ENCODE assay signal across 10 cellular contexts in the genomic region with DNA sequence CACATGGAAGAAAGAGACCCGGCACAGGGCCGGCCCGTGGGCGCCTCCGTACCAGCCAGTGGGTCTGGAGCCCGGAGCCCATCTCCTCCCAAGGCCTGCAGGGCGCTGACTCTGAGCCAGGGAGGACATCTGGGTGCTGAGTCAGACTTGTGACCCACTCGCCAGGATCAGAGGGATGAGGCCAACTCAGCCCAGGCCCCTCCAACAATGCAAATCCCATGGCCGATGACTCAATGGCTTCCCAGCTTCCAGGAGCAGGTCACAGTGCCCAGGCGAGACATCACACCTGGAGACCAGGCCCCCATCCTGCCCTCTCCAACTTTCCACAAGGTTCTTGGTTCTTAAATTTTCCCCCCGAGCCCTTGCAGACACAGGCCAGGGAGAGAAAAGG.
DNase-seq lines count a peak whose midpoint lies in the region; ATAC-seq and TF ChIP-seq lines count a peak whose summit lies in the region.
"Had no signal": no experiment of that assay in that cellular context is flagged by ENCODE, and none has a peak within 500 bp of the region (broad histone marks: within the 10 kb centered on the region; RNA-seq: fewer than 3 reads in every experiment).

No MANE protein-coding gene starts in this region.

- H3K4me1 ChIP-seq in ascending aorta, result peaks cover 32 to 75% of the 10 kb centered on the region in 2 donors
- H3K4me1 ChIP-seq in heart right ventricle, result peaks cover 13 to 74% (median 58%) of the 10 kb centered on the region in 9 donors
- peaks cover 69 to 84% (median 73%) of the 10 kb centered on the region in 3 donors for H3K4me1 ChIP-seq in skeletal muscle tissue (ENCODE audit: control insufficient read depth in 3 of 3, insufficient read depth in 3 of 3, low read length in 3 of 3)

- peak overlapping the region in 2 of 3 donors; percentile 3 to 54 for H3K9ac ChIP-seq in skeletal muscle tissue (ENCODE audit: low read depth in 1 of 3, low read length in 3 of 3)

- CTCF ChIA-PET in HEK293T (lab: Yijun Ruan, JAX), result interaction anchor here (0.7 to 1.6 kb wide), 2 partner anchors 410 to 704 kb away, joined by 3 read pairs; no protein-coding TSS in a partner anchor

- H3K27me3 ChIP-seq in ascending aorta (no peaks in the 10 kb centered on the region), heart right ventricle (no peaks in the 10 kb centered on the region), skeletal muscle tissue (ENCODE audit: control insufficient read depth in 3 of 3, insufficient read depth in 3 of 3, low read length in 3 of 3) (no peaks in the 10 kb centered on the region)

- H3K4me3 ChIP-seq in ascending aorta (peak overlapping the region in 1 of 2 donors; percentile 34), heart right ventricle (no peak overlapping the region), skeletal muscle tissue (ENCODE audit: low read length in 3 of 3) (no peak overlapping the region)

- H3K9me3 ChIP-seq in ascending aorta (no peaks in the 10 kb centered on the region), heart right ventricle (no peaks in the 10 kb centered on the region), skeletal muscle tissue (ENCODE audit: control insufficient read depth in 3 of 3, low read length in 3 of 3) (no peaks in the 10 kb centered on the region)

- DNase-seq in HCEC 1CT (peak; percentile 81), ascending aorta (ENCODE audit: low spot score in 2 of 2) (peak; percentile 37 to 87), heart right ventricle (no peak), cerebellum (ENCODE audit: low spot score) (no peak), HEK293T (ENCODE audit: extremely low spot score) (no peak), RKO (ENCODE audit: low spot score) (no peak)
- DNase-seq in stimulated activated naive B cell treated with anti-CD40 and anti-IgM and Interleukin-4, amounts not matched to agents 10 μg/mL and 1 μg/mL and 100 μg/mL, for 72 hours, result no peak
- DNase-seq: DMS153, right cardiac atrium had no signal

- H3K4me1 Mint-ChIP-seq in stimulated activated naive B cell treated with anti-CD40 and anti-IgM and Interleukin-4, amounts not matched to agents 10 μg/mL and 1 μg/mL and 100 μg/mL, for 72 hours, result peaks cover 0 to 5% of the 10 kb centered on the region in 2 donors

- H3K36me3 Mint-ChIP-seq in stimulated activated naive B cell treated with anti-CD40 and anti-IgM and Interleukin-4, amounts not matched to agents 10 μg/mL and 1 μg/mL and 100 μg/mL, for 72 hours, result peaks cover 2 to 16% of the 10 kb centered on the region in 2 donors

- intact Hi-C loops in ascending aorta (cut with DNase I), result loop anchor here (2.0 to 10.0 kb wide), 6 partner anchors 37 to 417 kb away; a partner anchor contains a TSS
- intact Hi-C loops in heart right ventricle (cut with DNase I), result loop anchor here (2.0 to 5.0 kb wide), 7 partner anchors 37 to 412 kb away; a partner anchor contains a TSS

- POLR2A ChIA-PET in HEK293T (lab: Yijun Ruan, JAX), result no interaction called here

- H3K36me3 ChIP-seq in ascending aorta (peaks cover 25 to 26% of the 10 kb centered on the region in 2 donors), heart right ventricle (peaks cover 0 to 92% (median 23%) of the 10 kb centered on the region in 9 donors), skeletal muscle tissue (ENCODE audit: control insufficient read depth in 3 of 3, insufficient read depth in 3 of 3, low read length in 3 of 3) (peaks cover 27 to 47% (median 39%) of the 10 kb centered on the region in 3 donors)

- no peak for TF ChIP-seq CTCF in ascending aorta (IDR thresholded peaks at IDR 0.05)
- TF ChIP-seq CTCF in heart right ventricle (IDR thresholded peaks at IDR 0.05), result no peak

- WGBS in heart right ventricle, 2 donors, result 87 to 89% methylated on average over 11 of the region's 11 CpGs

- H3K4me3 Mint-ChIP-seq in stimulated activated naive B cell treated with anti-CD40 and anti-IgM and Interleukin-4, amounts not matched to agents 10 μg/mL and 1 μg/mL and 100 μg/mL, for 72 hours, result no peak overlapping the region

- peak in 4 of 8 donors; percentile 19 to 56 (median 36) for ATAC-seq in heart right ventricle
- no peak for ATAC-seq in stimulated activated naive B cell treated with anti-CD40 and anti-IgM and Interleukin-4, amounts not matched to agents 10 μg/mL and 1 μg/mL and 100 μg/mL, for 72 hours (replicated peaks)

- H3K27me3 Mint-ChIP-seq in stimulated activated naive B cell treated with anti-CD40 and anti-IgM and Interleukin-4, amounts not matched to agents 10 μg/mL and 1 μg/mL and 100 μg/mL, for 72 hours, result no peaks in the 10 kb centered on the region

- H3K27ac ChIP-seq in ascending aorta (peak overlapping the region; percentile 80 to 93), heart right ventricle (peak overlapping the region; percentile 1 to 76 (median 60)), skeletal muscle tissue (ENCODE audit: low read depth, low read length) (peak overlapping the region; percentile 54)

- no peaks in the 10 kb centered on the region for H3K9me3 Mint-ChIP-seq in stimulated activated naive B cell treated with anti-CD40 and anti-IgM and Interleukin-4, amounts not matched to agents 10 μg/mL and 1 μg/mL and 100 μg/mL, for 72 hours

- no peak overlapping the region for H3K27ac Mint-ChIP-seq in stimulated activated naive B cell treated with anti-CD40 and anti-IgM and Interleukin-4, amounts not matched to agents 10 μg/mL and 1 μg/mL and 100 μg/mL, for 72 hours

TF ChIP-seq in HEK293T, 16 proteins besides CTCF, POLR2A, EP300 and RAD21:
- no peak for TF ChIP-seq FOXM1 (IDR thresholded peaks at IDR 0.05; ENCODE audit: borderline replicate concordance)
- TF ChIP-seq FOXA1 (IDR thresholded peaks at IDR 0.05), result no peak
- TF ChIP-seq, protein P1, sequence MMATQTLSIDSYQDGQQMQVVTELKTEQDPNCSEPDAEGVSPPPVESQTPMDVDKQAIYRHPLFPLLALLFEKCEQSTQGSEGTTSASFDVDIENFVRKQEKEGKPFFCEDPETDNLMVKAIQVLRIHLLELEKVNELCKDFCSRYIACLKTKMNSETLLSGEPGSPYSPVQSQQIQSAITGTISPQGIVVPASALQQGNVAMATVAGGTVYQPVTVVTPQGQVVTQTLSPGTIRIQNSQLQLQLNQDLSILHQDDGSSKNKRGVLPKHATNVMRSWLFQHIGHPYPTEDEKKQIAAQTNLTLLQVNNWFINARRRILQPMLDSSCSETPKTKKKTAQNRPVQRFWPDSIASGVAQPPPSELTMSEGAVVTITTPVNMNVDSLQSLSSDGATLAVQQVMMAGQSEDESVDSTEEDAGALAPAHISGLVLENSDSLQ (IDR thresholded peaks at IDR 0.05), result no peak
- TF ChIP-seq ELF4 (IDR thresholded peaks at IDR 0.05), result no peak
- TF ChIP-seq TARDBP (IDR thresholded peaks at IDR 0.05), result no peak
- no peak for TF ChIP-seq ZNF384 (IDR thresholded peaks at IDR 0.05)
- no peak for TF ChIP-seq L3MBTL2 (conservative IDR thresholded peaks at IDR 0.05)
- TF ChIP-seq FOXK2 (IDR thresholded peaks at IDR 0.05), result no peak

Comparison
In these comparisons a context has a peak if more than half of its experiments do, and no peak if none do; other contexts are left out.
1. DNase-seq: peak in HCEC 1CT (single experiment) and ascending aorta (2 of 2); none in heart right ventricle (0 of 2), cerebellum (single experiment), HEK293T (single experiment), stimulated activated naive B cell treated with anti-CD40 and anti-IgM and Interleukin-4, amounts not matched to agents 10 μg/mL and 1 μg/mL and 100 μg/mL, for 72 hours (single experiment) and RKO (single experiment).
2. Peak in every context shown above with its lines, with median percentiles within 50 percentile points of each other: H3K27ac ChIP-seq.